Comparison of ENCODE assay signal across 9 cellular contexts in the genomic region with DNA sequence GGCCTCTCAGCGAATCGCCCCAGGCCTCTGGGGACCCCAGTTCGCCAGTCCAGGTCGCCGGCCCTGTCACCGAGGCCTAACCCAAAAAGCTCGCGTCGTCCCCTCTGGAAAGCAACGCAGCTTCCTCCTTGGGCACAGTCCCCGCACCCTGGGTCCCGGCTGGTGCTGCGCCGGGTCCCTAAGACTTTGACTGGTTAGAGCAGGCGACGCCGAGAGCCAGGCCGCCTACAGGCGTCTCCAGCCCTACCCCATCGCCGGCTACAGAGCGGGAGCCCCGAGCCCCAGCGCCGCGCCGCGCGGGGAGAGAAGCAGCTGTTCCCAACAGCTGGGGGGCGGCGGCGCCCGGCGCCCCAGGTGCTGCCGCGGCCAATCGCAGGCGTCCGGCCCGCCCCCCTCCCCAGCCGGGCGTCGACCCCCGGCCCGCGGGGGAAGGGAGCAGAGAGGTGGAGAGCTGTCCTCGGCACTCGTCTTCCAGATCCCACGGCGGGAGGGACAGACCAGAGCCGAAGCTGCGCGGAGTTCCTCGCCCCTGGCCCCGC. TPM values are rescaled to one million over a fixed set of nuclear protein-coding genes. Genes with fewer than 3 reads are reported as not detected.
DNase-seq lines count a peak whose midpoint lies in the region; ATAC-seq and TF ChIP-seq lines count a peak whose summit lies in the region.
"Had no signal": no experiment of that assay in that cellular context is flagged by ENCODE, and none has a peak within 500 bp of the region (broad histone marks: within the 10 kb centered on the region; RNA-seq: fewer than 3 reads in every experiment).

No MANE protein-coding gene starts in this region.

- no peak overlapping the region for H3K4me3 Mint-ChIP-seq in activated CD4-positive, alpha-beta memory T cell treated with anti-CD3 and anti-CD28 coated beads for 36 hours
- H3K4me3 Mint-ChIP-seq in activated CD4-positive, alpha-beta memory T cell treated with anti-CD3 and anti-CD28 coated beads, Interleukin-2, amount 10 ng/mL, durations not matched to agents 7 days and 5 days = no peak overlapping the region

- CTCF ChIA-PET in activated CD4-positive, alpha-beta memory T cell treated with anti-CD3 and anti-CD28 coated beads for 36 hours (lab: Charles Lee) = interaction anchor here (0.7 to 1.0 kb wide), 3 partner anchors 37 to 303 kb away, joined by 3 read pairs; no protein-coding TSS in a partner anchor
- CTCF ChIA-PET in activated CD4-positive, alpha-beta memory T cell treated with anti-CD3 and anti-CD28 coated beads, Interleukin-2, amount 10 ng/mL, durations not matched to agents 7 days and 5 days (lab: Charles Lee) = interaction anchor here (0.7 kb wide), 1 partner anchor 14 kb away, joined by 3 read pairs; no protein-coding TSS in a partner anchor

- H3K4me1 ChIP-seq in tibial artery = peaks cover 0 to 39% (median 2%) of the 10 kb centered on the region in 4 donors

- peak overlapping the region; percentile 84 to 92 for H3K27ac ChIP-seq in tibial artery

- H3K9me3 ChIP-seq in tibial artery = no peaks in the 10 kb centered on the region

- H3K9me3 Mint-ChIP-seq in activated CD4-positive, alpha-beta memory T cell treated with anti-CD3 and anti-CD28 coated beads for 36 hours = no peaks in the 10 kb centered on the region
- H3K9me3 Mint-ChIP-seq in activated CD4-positive, alpha-beta memory T cell treated with anti-CD3 and anti-CD28 coated beads, Interleukin-2, amount 10 ng/mL, durations not matched to agents 7 days and 5 days = no peaks in the 10 kb centered on the region

- peaks cover 12% of the 10 kb centered on the region for H3K4me1 Mint-ChIP-seq in activated CD4-positive, alpha-beta memory T cell treated with anti-CD3 and anti-CD28 coated beads for 36 hours (ENCODE audit: low read depth)
- peaks cover 11% of the 10 kb centered on the region for H3K4me1 Mint-ChIP-seq in activated CD4-positive, alpha-beta memory T cell treated with anti-CD3 and anti-CD28 coated beads, Interleukin-2, amount 10 ng/mL, durations not matched to agents 7 days and 5 days

- H3K36me3 ChIP-seq in tibial artery = no peaks in the 10 kb centered on the region

- peak overlapping the region; percentile 82 to 94 for H3K4me3 ChIP-seq in tibial artery

- POLR2A ChIA-PET in activated CD4-positive, alpha-beta memory T cell treated with anti-CD3 and anti-CD28 coated beads for 36 hours (lab: Charles Lee) = no interaction called here
- POLR2A ChIA-PET in activated CD4-positive, alpha-beta memory T cell treated with anti-CD3 and anti-CD28 coated beads, Interleukin-2, amount 10 ng/mL, durations not matched to agents 7 days and 5 days (lab: Charles Lee) = no interaction called here

- no peak overlapping the region for H3K27ac Mint-ChIP-seq in activated CD4-positive, alpha-beta memory T cell treated with anti-CD3 and anti-CD28 coated beads for 36 hours
- no peak overlapping the region for H3K27ac Mint-ChIP-seq in activated CD4-positive, alpha-beta memory T cell treated with anti-CD3 and anti-CD28 coated beads, Interleukin-2, amount 10 ng/mL, durations not matched to agents 7 days and 5 days

- no peaks in the 10 kb centered on the region for H3K27me3 ChIP-seq in tibial artery

- H3K27me3 Mint-ChIP-seq in activated CD4-positive, alpha-beta memory T cell treated with anti-CD3 and anti-CD28 coated beads for 36 hours = peaks cover 60% of the 10 kb centered on the region
- H3K27me3 Mint-ChIP-seq in activated CD4-positive, alpha-beta memory T cell treated with anti-CD3 and anti-CD28 coated beads, Interleukin-2, amount 10 ng/mL, durations not matched to agents 7 days and 5 days = peaks cover 56% of the 10 kb centered on the region

- H3K36me3 Mint-ChIP-seq in activated CD4-positive, alpha-beta memory T cell treated with anti-CD3 and anti-CD28 coated beads for 36 hours = no peaks in the 10 kb centered on the region
- H3K36me3 Mint-ChIP-seq in activated CD4-positive, alpha-beta memory T cell treated with anti-CD3 and anti-CD28 coated beads, Interleukin-2, amount 10 ng/mL, durations not matched to agents 7 days and 5 days (ENCODE audit: low read depth) = no peaks in the 10 kb centered on the region

- intact Hi-C loops in activated CD4-positive, alpha-beta memory T cell treated with anti-CD3 and anti-CD28 coated beads for 36 hours (cut with micrococcal nuclease) = loop anchor here (5.0 kb wide), 1 partner anchor 302 kb away; no protein-coding TSS in a partner anchor
- intact Hi-C loops in tibial artery (cut with DNase I; ENCODE audit: low total_unique reads) = loop anchor here (5.0 kb wide), 2 partner anchors 112 to 302 kb away; partner anchors contain the start of gene CAP2

- ATAC-seq in HG03039 (IDR thresholded peaks at IDR 0.05; ENCODE audit: unreplicated experiment) = no peak

- DNase-seq in activated CD4-positive, alpha-beta memory T cell treated with anti-CD3 and anti-CD28 coated beads for 36 hours = peak; percentile 9
- no peak for DNase-seq in activated CD4-positive, alpha-beta memory T cell treated with anti-CD3 and anti-CD28 coated beads, Interleukin-2, amount 10 ng/mL, durations not matched to agents 7 days and 5 days
- peak; percentile 83 for DNase-seq in ecto neural progenitor cell (ENCODE audit: low spot score)
- peak; percentile 7 to 14 for DNase-seq in lung microvascular endothelial cell (ENCODE audit: low read depth in 2 of 2)
- DNase-seq in tibial artery = peak; percentile 51 to 78
- no peak for DNase-seq in NCI-H187 (lab: John Stamatoyannopoulos, UW)
- DNase-seq in DMS114 treated with DMSO at 0.1 percent for 48 hours (lab: John Stamatoyannopoulos, UW; ENCODE audit: unreplicated experiment) = no peak

- TF ChIP-seq CTCF in tibial artery (IDR thresholded peaks at IDR 0.05) = peak; percentile 9 to 10

RNA-seq across cellular contexts. Expression of gene RBM24, which starts 0.5 kb away (rescaled TPM):
- total RNA-seq in activated CD4-positive, alpha-beta memory T cell treated with anti-CD3 and anti-CD28 coated beads for 36 hours = not detected
- total RNA-seq in activated CD4-positive, alpha-beta memory T cell treated with anti-CD3 and anti-CD28 coated beads, Interleukin-2, amount 10 ng/mL, durations not matched to agents 7 days and 5 days = not detected
- total RNA-seq in lung microvascular endothelial cell = 0.20 and 0.65 TPM in 2 replicates
- total RNA-seq: T-helper 1 cell treated with Interleukin-12 subunit alpha and Interleukin-12 subunit beta and Interleukin-4 antibody, amounts not matched to agents 30 ng/mL and 1 ng/mL, for 36 hours had no signal

Comparison
In these comparisons a context has a peak if more than half of its experiments do, and no peak if none do; other contexts are left out.
1. DNase-seq: peak in activated CD4-positive, alpha-beta memory T cell treated with anti-CD3 and anti-CD28 coated beads for 36 hours (single experiment), ecto neural progenitor cell (single experiment), lung microvascular endothelial cell (2 of 2) and tibial artery (2 of 2); none in activated CD4-positive, alpha-beta memory T cell treated with anti-CD3 and anti-CD28 coated beads, Interleukin-2, amount 10 ng/mL, durations not matched to agents 7 days and 5 days (single experiment), NCI-H187 (0 of 2) and DMS114 treated with DMSO at 0.1 percent for 48 hours (single experiment).